10 cellular contexts compared by ENCODE assay signal in genomic region chr12:42468853-42469252, GRCh38.
DNase-seq lines count a peak whose midpoint lies in the region; ATAC-seq and TF ChIP-seq lines count a peak whose summit lies in the region.
"Had no signal": no experiment of that assay in that cellular context is flagged by ENCODE, and none has a peak within 500 bp of the region (broad histone marks: within the 10 kb centered on the region; RNA-seq: fewer than 3 reads in every experiment).

No MANE protein-coding gene starts in this region.

- peaks cover 17% of the 10 kb centered on the region for H3K4me1 Mint-ChIP-seq in activated CD4-positive, alpha-beta T cell treated with anti-CD3 and anti-CD28 coated beads, Interleukin-2, amount 10 ng/mL, durations not matched to agents 24 days and 14 days
- peaks cover 6% of the 10 kb centered on the region for H3K4me1 Mint-ChIP-seq in activated T-helper 17 cell treated with anti-CD3 and anti-CD28 coated beads, Interleukin-2, amount 50 U/mL, for 72 hours
- peaks cover 26% of the 10 kb centered on the region for H3K4me1 Mint-ChIP-seq in endothelial cell (ENCODE audit: unreplicated experiment)

- intact Hi-C loops in activated CD4-positive, alpha-beta T cell treated with anti-CD3 and anti-CD28 coated beads, Interleukin-2, amount 10 ng/mL, durations not matched to agents 24 days and 14 days (cut with micrococcal nuclease): no loop called here
- intact Hi-C loops in spleen (cut with DNase I; ENCODE audit: low total_unique reads): no loop called here

- peak; percentile 2 for ATAC-seq in HG02970 (IDR thresholded peaks at IDR 0.05; ENCODE audit: low FRiP score, unreplicated experiment)
- ATAC-seq in activated T-helper 17 cell treated with anti-CD3 and anti-CD28 coated beads, Interleukin-2, amount 50 U/mL, for 72 hours (replicated peaks): no peak

- peak overlapping the region in 6 of 8 donors; percentile 10 to 58 (median 23) for H3K4me3 ChIP-seq in spleen

- H3K27ac Mint-ChIP-seq in activated CD4-positive, alpha-beta T cell treated with anti-CD3 and anti-CD28 coated beads, Interleukin-2, amount 10 ng/mL, durations not matched to agents 24 days and 14 days: no peak overlapping the region
- H3K27ac Mint-ChIP-seq in activated T-helper 17 cell treated with anti-CD3 and anti-CD28 coated beads, Interleukin-2, amount 50 U/mL, for 72 hours: no peak overlapping the region
- no peak overlapping the region for H3K27ac Mint-ChIP-seq in endothelial cell (ENCODE audit: unreplicated experiment)

- no peak for DNase-seq in activated CD4-positive, alpha-beta T cell treated with anti-CD3 and anti-CD28 coated beads, Interleukin-2, amount 10 ng/mL, durations not matched to agents 24 days and 14 days
- no peak for DNase-seq in activated CD4-positive, alpha-beta T cell treated with anti-CD3 and anti-CD28 coated beads, Interleukin-2, amount 50 U/mL, for 4 hours
- no peak for DNase-seq in spleen
- DNase-seq in HK-2 (ENCODE audit: unreplicated experiment): no peak
- no peak for DNase-seq in NCI-H1930 (lab: John Stamatoyannopoulos, UW)
- no peak for DNase-seq in endothelial cell (ENCODE audit: low spot score)
- DNase-seq: aorta, NCI-H1092 treated with DMSO at 0.1 percent for 48 hours had no signal

- peak overlapping the region; percentile 77 for H3K4me3 Mint-ChIP-seq in activated CD4-positive, alpha-beta T cell treated with anti-CD3 and anti-CD28 coated beads, Interleukin-2, amount 10 ng/mL, durations not matched to agents 24 days and 14 days
- H3K4me3 Mint-ChIP-seq in activated T-helper 17 cell treated with anti-CD3 and anti-CD28 coated beads, Interleukin-2, amount 50 U/mL, for 72 hours: peak overlapping the region; percentile 46
- no peak overlapping the region for H3K4me3 Mint-ChIP-seq in endothelial cell (ENCODE audit: unreplicated experiment)

- H3K36me3 Mint-ChIP-seq in activated CD4-positive, alpha-beta T cell treated with anti-CD3 and anti-CD28 coated beads, Interleukin-2, amount 10 ng/mL, durations not matched to agents 24 days and 14 days (ENCODE audit: low read depth): no peaks in the 10 kb centered on the region
- H3K36me3 Mint-ChIP-seq in activated T-helper 17 cell treated with anti-CD3 and anti-CD28 coated beads, Interleukin-2, amount 50 U/mL, for 72 hours (ENCODE audit: low read depth): no peaks in the 10 kb centered on the region
- H3K36me3 Mint-ChIP-seq in endothelial cell (ENCODE audit: low read depth, unreplicated experiment): peaks cover 17% of the 10 kb centered on the region

- H3K36me3 ChIP-seq in spleen: peaks cover 0 to 83% (median 34%) of the 10 kb centered on the region in 6 donors

- TF ChIP-seq CTCF in spleen (IDR thresholded peaks at IDR 0.05 in 8 of 11, conservative IDR thresholded peaks at IDR 0.05 in 3 of 11): no peak
- no peak for TF ChIP-seq CTCF in endothelial cell (IDR thresholded peaks at IDR 0.05; ENCODE audit: unreplicated experiment)

- WGBS in spleen, 5 donors: 12 to 34% (median 31%) methylated on average over 4 of the region's 4 CpGs

- H3K27ac ChIP-seq in spleen: peak overlapping the region; percentile 55 to 86 (median 71)

- H3K9me3 Mint-ChIP-seq in activated CD4-positive, alpha-beta T cell treated with anti-CD3 and anti-CD28 coated beads, Interleukin-2, amount 10 ng/mL, durations not matched to agents 24 days and 14 days: no peaks in the 10 kb centered on the region
- H3K9me3 Mint-ChIP-seq in activated T-helper 17 cell treated with anti-CD3 and anti-CD28 coated beads, Interleukin-2, amount 50 U/mL, for 72 hours: no peaks in the 10 kb centered on the region
- no peaks in the 10 kb centered on the region for H3K9me3 Mint-ChIP-seq in endothelial cell (ENCODE audit: unreplicated experiment)

- no peak for TF ChIP-seq POLR2A in spleen (IDR thresholded peaks at IDR 0.05)

- peaks cover 2% of the 10 kb centered on the region for H3K27me3 Mint-ChIP-seq in activated CD4-positive, alpha-beta T cell treated with anti-CD3 and anti-CD28 coated beads, Interleukin-2, amount 10 ng/mL, durations not matched to agents 24 days and 14 days
- H3K27me3 Mint-ChIP-seq in activated T-helper 17 cell treated with anti-CD3 and anti-CD28 coated beads, Interleukin-2, amount 50 U/mL, for 72 hours: peaks cover 50% of the 10 kb centered on the region
- no peaks in the 10 kb centered on the region for H3K27me3 Mint-ChIP-seq in endothelial cell (ENCODE audit: unreplicated experiment)

- H3K4me1 ChIP-seq in spleen: peaks cover 12 to 76% (median 63%) of the 10 kb centered on the region in 6 donors

- no peaks in the 10 kb centered on the region for H3K9me3 ChIP-seq in spleen

- H3K27me3 ChIP-seq in spleen (replicated peaks in 1 of 7): no peaks in the 10 kb centered on the region
